28 cellular contexts compared by ENCODE assay signal in genomic region chr1:240134113-240134512, GRCh38. TPM values are rescaled to one million over a fixed set of nuclear protein-coding genes. Genes with fewer than 3 reads are reported as not detected.
"Had no signal": no experiment of that assay in that cellular context is flagged by ENCODE, and none has a peak within 500 bp of the region (broad histone marks: within the 10 kb centered on the region; RNA-seq: fewer than 3 reads in every experiment).

No MANE protein-coding gene starts in this region.

- H3K27me3 Mint-ChIP-seq: stimulated activated naive B cell treated with anti-CD40 and anti-IgM and Interleukin-4, amounts not matched to agents 10 μg/mL and 1 μg/mL and 100 μg/mL, for 72 hours; stimulated activated naive CD8-positive, alpha-beta T cell treated with anti-CD3 and anti-CD28 coated beads, Interleukin-15, Interleukin-2, amounts not matched to agents 100 ng/mL and 50 ng/mL, for 24 hours had no signal

- H3K27ac Mint-ChIP-seq: stimulated activated effector memory CD8-positive, alpha-beta T cell treated with anti-CD3 and anti-CD28 coated beads, Interleukin-12 subunit alpha, Interleukin-12 subunit beta, amount 100 ng/mL, for 72 hours; stimulated activated memory B cell treated with anti-CD40 and anti-IgM and Interleukin-4, amounts not matched to agents 10 μg/mL and 1 μg/mL and 100 μg/mL, for 72 hours; stimulated activated naive B cell treated with anti-CD40 and anti-IgM and Interleukin-4, amounts not matched to agents 10 μg/mL and 1 μg/mL and 100 μg/mL, for 72 hours; stimulated activated naive CD8-positive, alpha-beta T cell treated with anti-CD3 and anti-CD28 coated beads, Interleukin-15, amount 100 ng/mL, for 72 hours; stimulated activated naive CD8-positive, alpha-beta T cell treated with anti-CD3 and anti-CD28 coated beads, Interleukin-15, Interleukin-2, amounts not matched to agents 100 ng/mL and 50 ng/mL, for 24 hours; type B pancreatic cell had no signal

- H3K27me3 ChIP-seq: stomach, suprapubic skin, testis, thyroid gland, transverse colon, upper lobe of left lung, upper lobe of right lung, uterus, vagina had no signal

- ATAC-seq: stimulated activated effector memory CD8-positive, alpha-beta T cell treated with anti-CD3 and anti-CD28 coated beads, Interleukin-12 subunit alpha, Interleukin-12 subunit beta, amount 100 ng/mL, for 72 hours; stimulated activated memory B cell treated with anti-CD40 and anti-IgM and Interleukin-4, amounts not matched to agents 10 μg/mL and 1 μg/mL and 100 μg/mL, for 72 hours; stimulated activated naive B cell treated with anti-CD40 and anti-IgM and Interleukin-4, amounts not matched to agents 10 μg/mL and 1 μg/mL and 100 μg/mL, for 72 hours; stimulated activated naive CD8-positive, alpha-beta T cell treated with anti-CD3 and anti-CD28 coated beads, Interleukin-15, amount 100 ng/mL, for 72 hours; stimulated activated naive CD8-positive, alpha-beta T cell treated with anti-CD3 and anti-CD28 coated beads, Interleukin-15, Interleukin-2, amounts not matched to agents 100 U/mL and 50 U/mL, for 24 hours; upper lobe of right lung had no signal

- H3K36me3 ChIP-seq: stomach, suprapubic skin, thoracic aorta, thyroid gland, tibial artery, transverse colon, upper lobe of left lung, upper lobe of right lung, uterus, vagina had no signal

- H3K4me3 ChIP-seq: stomach, suprapubic skin, testis, thoracic aorta, thyroid gland, tibial artery, transverse colon, upper lobe of left lung, upper lobe of right lung, uterus, vagina had no signal

- H3K9me3 ChIP-seq: stomach, suprapubic skin, testis, thoracic aorta, thyroid gland, tibial artery, transverse colon, upper lobe of left lung, upper lobe of right lung, uterus, vagina had no signal

- H3K36me3 Mint-ChIP-seq: stimulated activated effector memory CD8-positive, alpha-beta T cell treated with anti-CD3 and anti-CD28 coated beads, Interleukin-12 subunit alpha, Interleukin-12 subunit beta, amount 100 ng/mL, for 72 hours; stimulated activated memory B cell treated with anti-CD40 and anti-IgM and Interleukin-4, amounts not matched to agents 10 μg/mL and 1 μg/mL and 100 μg/mL, for 72 hours; stimulated activated naive B cell treated with anti-CD40 and anti-IgM and Interleukin-4, amounts not matched to agents 10 μg/mL and 1 μg/mL and 100 μg/mL, for 72 hours; type B pancreatic cell had no signal

- H3K9me3 Mint-ChIP-seq: stimulated activated naive CD8-positive, alpha-beta T cell treated with anti-CD3 and anti-CD28 coated beads, Interleukin-15, Interleukin-2, amounts not matched to agents 100 ng/mL and 50 ng/mL, for 24 hours; type B pancreatic cell had no signal

- H3K4me1 Mint-ChIP-seq: stimulated activated effector memory CD8-positive, alpha-beta T cell treated with anti-CD3 and anti-CD28 coated beads, Interleukin-12 subunit alpha, Interleukin-12 subunit beta, amount 100 ng/mL, for 72 hours; stimulated activated memory B cell treated with anti-CD40 and anti-IgM and Interleukin-4, amounts not matched to agents 10 μg/mL and 1 μg/mL and 100 μg/mL, for 72 hours; stimulated activated naive B cell treated with anti-CD40 and anti-IgM and Interleukin-4, amounts not matched to agents 10 μg/mL and 1 μg/mL and 100 μg/mL, for 72 hours; stimulated activated naive CD8-positive, alpha-beta T cell treated with anti-CD3 and anti-CD28 coated beads, Interleukin-15, amount 100 ng/mL, for 72 hours had no signal

- H3K4me1 ChIP-seq: stomach, suprapubic skin, testis, thyroid gland, tibial artery, upper lobe of left lung, upper lobe of right lung, uterus, vagina had no signal

- H3K27ac ChIP-seq: stomach, suprapubic skin, testis, thoracic aorta, thyroid gland, tibial artery, transverse colon, upper lobe of left lung, upper lobe of right lung, uterus, vagina had no signal

- H3K4me3 Mint-ChIP-seq: stimulated activated effector memory CD8-positive, alpha-beta T cell treated with anti-CD3 and anti-CD28 coated beads, Interleukin-12 subunit alpha, Interleukin-12 subunit beta, amount 100 ng/mL, for 72 hours; stimulated activated memory B cell treated with anti-CD40 and anti-IgM and Interleukin-4, amounts not matched to agents 10 μg/mL and 1 μg/mL and 100 μg/mL, for 72 hours; stimulated activated naive B cell treated with anti-CD40 and anti-IgM and Interleukin-4, amounts not matched to agents 10 μg/mL and 1 μg/mL and 100 μg/mL, for 72 hours; stimulated activated naive CD8-positive, alpha-beta T cell treated with anti-CD3 and anti-CD28 coated beads, Interleukin-15, amount 100 ng/mL, for 72 hours; stimulated activated naive CD8-positive, alpha-beta T cell treated with anti-CD3 and anti-CD28 coated beads, Interleukin-15, Interleukin-2, amounts not matched to agents 100 ng/mL and 50 ng/mL, for 24 hours; type B pancreatic cell had no signal

- DNase-seq: stimulated activated CD4-positive, alpha-beta T cell treated with anti-CD3 and anti-CD28 coated beads, Interleukin-2, amount 100 ng/mL, for 48 hours; stimulated activated CD4-positive, alpha-beta T cell treated with anti-CD3 and anti-CD28 coated beads, Interleukin-4, amount 100 ng/mL, for 1 hour; stimulated activated CD4-positive, alpha-beta T cell treated with anti-CD3 and anti-CD28 coated beads, Interleukin-4, amount 100 ng/mL, for 24 hours; stimulated activated CD4-positive, alpha-beta T cell treated with anti-CD3 and anti-CD28 coated beads, Interleukin-4, amount 100 ng/mL, for 4 hours; stimulated activated CD8-positive, alpha-beta memory T cell treated with anti-CD3 and anti-CD28 coated beads, Interleukin-4, amount 100 ng/mL, for 48 hours; stimulated activated naive B cell treated with anti-CD40 and anti-IgM and Interleukin-4, amounts not matched to agents 10 μg/mL and 1 μg/mL and 100 μg/mL, for 72 hours; stimulated activated naive CD4-positive, alpha-beta T cell; stimulated activated naive CD4-positive, alpha-beta T cell treated with Interleukin-2 at 50 U/mL for 16 hours; stimulated activated naive CD8-positive, alpha-beta T cell treated with anti-CD3 and anti-CD28 coated beads, Interleukin-15, amount 100 ng/mL, for 72 hours; stimulated activated naive CD8-positive, alpha-beta T cell treated with anti-CD3 and anti-CD28 coated beads, Interleukin-15, Interleukin-2, amounts not matched to agents 100 U/mL and 50 U/mL, for 24 hours; stomach; substantia nigra; testis; thyroid gland; tibial artery; transverse colon; trophoblast cell; upper lobe of left lung; upper lobe of right lung; uterus had no signal

- FAIRE-seq: urothelium cell line had no signal

RNA-seq across cellular contexts. Expression of gene FMN2, which starts 42.4 kb away (rescaled TPM):
- total RNA-seq: vagina had no signal
